In genomic region chr12:112823582-112824149, GRCh38 we compare ENCODE assay signal across 23 cellular contexts. TPM values are rescaled to one million over a fixed set of nuclear protein-coding genes. Genes with fewer than 3 reads are reported as not detected.
DNase-seq lines count a peak whose midpoint lies in the region; ATAC-seq, FAIRE-seq and TF ChIP-seq lines count a peak whose summit lies in the region.
"Had no signal": no experiment of that assay in that cellular context is flagged by ENCODE, and none has a peak within 500 bp of the region (broad histone marks: within the 10 kb centered on the region; RNA-seq: fewer than 3 reads in every experiment).

No MANE protein-coding gene starts in this region.

- peaks cover 4% of the 10 kb centered on the region for H3K9me3 Mint-ChIP-seq in astrocyte (ENCODE audit: unreplicated experiment)
- H3K9me3 Mint-ChIP-seq in osteocyte (ENCODE audit: unreplicated experiment), result no peaks in the 10 kb centered on the region
- H3K9me3 Mint-ChIP-seq in activated naive CD8-positive, alpha-beta T cell treated with anti-CD3 and anti-CD28 coated beads, Interleukin-2, amount 50 U/mL, for 24 hours, result no peaks in the 10 kb centered on the region
- H3K9me3 Mint-ChIP-seq: activated CD4-positive, alpha-beta T cell treated with anti-CD3 and anti-CD28 coated beads, Interleukin-2, amount 10 ng/mL, durations not matched to agents 7 days and 5 days had no signal

- H3K4me3 Mint-ChIP-seq in astrocyte (ENCODE audit: unreplicated experiment), result no peak overlapping the region
- no peak overlapping the region for H3K4me3 Mint-ChIP-seq in osteocyte (ENCODE audit: unreplicated experiment)
- H3K4me3 Mint-ChIP-seq in activated naive CD8-positive, alpha-beta T cell treated with anti-CD3 and anti-CD28 coated beads, Interleukin-2, amount 50 U/mL, for 24 hours, result no peak overlapping the region
- H3K4me3 Mint-ChIP-seq: activated CD4-positive, alpha-beta T cell treated with anti-CD3 and anti-CD28 coated beads, Interleukin-2, amount 10 ng/mL, durations not matched to agents 7 days and 5 days; B cell had no signal

- H2AFZ ChIP-seq in DND-41 (ENCODE audit: low read depth, low read length) (no peak overlapping the region), astrocyte (ENCODE audit: low read depth, low read length) (no peak overlapping the region)

- peak; percentile 27 for TF ChIP-seq CTCF in DND-41 (IDR thresholded peaks at IDR 0.05; ENCODE audit: borderline replicate concordance, extremely low read depth, low read length, poor library complexity, severe bottlenecking)
- TF ChIP-seq CTCF in astrocyte (IDR thresholded peaks at IDR 0.05; ENCODE audit: insufficient read depth, low read depth, low read length), result peak; percentile 5
- no peak for TF ChIP-seq CTCF in osteocyte (IDR thresholded peaks at IDR 0.05)

- no peak overlapping the region for H3K9ac ChIP-seq in DND-41 (ENCODE audit: low read depth, low read length)
- no peak overlapping the region for H3K9ac ChIP-seq in astrocyte (ENCODE audit: low read length)

- no peaks in the 10 kb centered on the region for H4K20me1 ChIP-seq in DND-41 (ENCODE audit: insufficient read depth, low read length)
- no peaks in the 10 kb centered on the region for H4K20me1 ChIP-seq in astrocyte (ENCODE audit: insufficient read depth, low read length)

- peaks cover 13% of the 10 kb centered on the region for H3K27me3 ChIP-seq in DND-41 (ENCODE audit: insufficient read depth, low read length, poor library complexity)
- H3K27me3 ChIP-seq in astrocyte (ENCODE audit: insufficient read depth, low read length), result peaks cover 17% of the 10 kb centered on the region
- H3K27me3 ChIP-seq: ovary had no signal

- H3K79me2 ChIP-seq in DND-41 (ENCODE audit: insufficient read depth, low read length) (no peaks in the 10 kb centered on the region), astrocyte (ENCODE audit: insufficient read depth, low read length) (no peaks in the 10 kb centered on the region)

- no peaks in the 10 kb centered on the region for H3K9me3 ChIP-seq in DND-41 (ENCODE audit: insufficient read depth, low read length, severe bottlenecking)
- no peaks in the 10 kb centered on the region for H3K9me3 ChIP-seq in astrocyte (ENCODE audit: insufficient read depth, low read depth, low read length)
- H3K9me3 ChIP-seq: heart left ventricle, lower lobe of right lung, ovary had no signal

- ATAC-seq in DND-41 (ENCODE audit: insufficient read depth, low read depth), result no peak
- no peak for ATAC-seq in HG03354 (IDR thresholded peaks at IDR 0.05; ENCODE audit: poor library complexity, severe bottlenecking, unreplicated experiment)
- no peak for ATAC-seq in activated naive CD8-positive, alpha-beta T cell treated with anti-CD3 and anti-CD28 coated beads, Interleukin-2, amount 50 U/mL, for 24 hours
- ATAC-seq: heart left ventricle, lower lobe of right lung had no signal

- no peak overlapping the region for H3K4me3 ChIP-seq in DND-41 (ENCODE audit: low read depth in 1 of 2, low read length in 2 of 2)
- H3K4me3 ChIP-seq in astrocyte (ENCODE audit: insufficient read depth, low read depth, low read length), result no peak overlapping the region
- H3K4me3 ChIP-seq: heart left ventricle, lower lobe of right lung, ovary had no signal

- no peak for FAIRE-seq in astrocyte (lab: Jason Lieb, UNC)
- FAIRE-seq: D721Med, TTC549 had no signal

- H3K27ac Mint-ChIP-seq in astrocyte (ENCODE audit: unreplicated experiment) (no peak overlapping the region), osteocyte (ENCODE audit: unreplicated experiment) (no peak overlapping the region)
- H3K27ac Mint-ChIP-seq in activated naive CD8-positive, alpha-beta T cell treated with anti-CD3 and anti-CD28 coated beads, Interleukin-2, amount 50 U/mL, for 24 hours, result no peak overlapping the region
- H3K27ac Mint-ChIP-seq: activated CD4-positive, alpha-beta T cell treated with anti-CD3 and anti-CD28 coated beads, Interleukin-2, amount 10 ng/mL, durations not matched to agents 7 days and 5 days; B cell had no signal

- H3K27ac ChIP-seq in DND-41 (ENCODE audit: low read length) (no peak overlapping the region), astrocyte (ENCODE audit: low read depth, low read length) (no peak overlapping the region)
- H3K27ac ChIP-seq: heart left ventricle, lower lobe of right lung, ovary had no signal

- H3K36me3 ChIP-seq in DND-41 (ENCODE audit: insufficient read depth, low read length) (no peaks in the 10 kb centered on the region), astrocyte (ENCODE audit: insufficient read depth, low read length) (no peaks in the 10 kb centered on the region)
- H3K36me3 ChIP-seq: heart left ventricle, lower lobe of right lung, ovary had no signal

- no peaks in the 10 kb centered on the region for H3K4me1 Mint-ChIP-seq in astrocyte (ENCODE audit: low read depth, unreplicated experiment)
- no peaks in the 10 kb centered on the region for H3K4me1 Mint-ChIP-seq in osteocyte (ENCODE audit: unreplicated experiment)
- H3K4me1 Mint-ChIP-seq in activated naive CD8-positive, alpha-beta T cell treated with anti-CD3 and anti-CD28 coated beads, Interleukin-2, amount 50 U/mL, for 24 hours, result no peaks in the 10 kb centered on the region
- H3K4me1 Mint-ChIP-seq: activated CD4-positive, alpha-beta T cell treated with anti-CD3 and anti-CD28 coated beads, Interleukin-2, amount 10 ng/mL, durations not matched to agents 7 days and 5 days; B cell had no signal

- DNase-seq in DND-41 (no peak), HT1080 (ENCODE audit: low read depth) (peak; percentile 42), astrocyte (ENCODE audit: low read depth) (no peak), osteocyte (ENCODE audit: extremely low spot score, unreplicated experiment) (peak; percentile 32), HPDE6-E6E7 (ENCODE audit: extremely low spot score) (no peak)
- DNase-seq in activated naive CD8-positive, alpha-beta T cell treated with anti-CD3 and anti-CD28 coated beads, Interleukin-2, amount 50 U/mL, for 24 hours, result no peak
- DNase-seq: activated CD4-positive, alpha-beta T cell treated with anti-CD3 and anti-CD28 coated beads, Interleukin-2, amount 10 ng/mL, durations not matched to agents 7 days and 5 days; activated CD8-positive, alpha-beta memory T cell treated with anti-CD3 and anti-CD28 coated beads, Interleukin-2, amount 50 U/mL, for 48 hours; heart left ventricle; IMR-90; lower lobe of right lung; NCI-H1105; NCI-H2107; NCI-H69; ovary; stimulated activated CD4-positive, alpha-beta T cell treated with anti-CD3 and anti-CD28 coated beads, Interleukin-2, amount 100 ng/mL, for 48 hours; substantia nigra had no signal

- H3K4me1 ChIP-seq in DND-41 (ENCODE audit: insufficient read depth, low read length) (no peaks in the 10 kb centered on the region), astrocyte (ENCODE audit: insufficient read depth, low read length) (no peaks in the 10 kb centered on the region)
- H3K4me1 ChIP-seq: heart left ventricle, lower lobe of right lung had no signal

- H3K36me3 Mint-ChIP-seq in astrocyte (ENCODE audit: low read depth, unreplicated experiment) (no peaks in the 10 kb centered on the region), osteocyte (ENCODE audit: unreplicated experiment) (no peaks in the 10 kb centered on the region)
- no peaks in the 10 kb centered on the region for H3K36me3 Mint-ChIP-seq in activated naive CD8-positive, alpha-beta T cell treated with anti-CD3 and anti-CD28 coated beads, Interleukin-2, amount 50 U/mL, for 24 hours (ENCODE audit: low read depth)

- no peak overlapping the region for H3K4me2 ChIP-seq in DND-41 (ENCODE audit: insufficient read depth, low read length)
- H3K4me2 ChIP-seq in astrocyte (ENCODE audit: low read length), result no peak overlapping the region

- peaks cover 41% of the 10 kb centered on the region for H3K27me3 Mint-ChIP-seq in astrocyte (ENCODE audit: low read depth, unreplicated experiment)
- H3K27me3 Mint-ChIP-seq in osteocyte (ENCODE audit: unreplicated experiment), result peaks cover 3% of the 10 kb centered on the region
- H3K27me3 Mint-ChIP-seq in activated naive CD8-positive, alpha-beta T cell treated with anti-CD3 and anti-CD28 coated beads, Interleukin-2, amount 50 U/mL, for 24 hours, result peaks cover 5% of the 10 kb centered on the region

RNA-seq across cellular contexts. Expression of gene RPH3A, which starts 32.1 kb away (rescaled TPM):
- 0.17 TPM in 1 of 2 replicates, not detected in the other for total RNA-seq in HT1080 (2014; rRNA removed; shearing (Covaris generic))
- 0.10 and 0.12 TPM in 2 replicates for polyA plus RNA-seq in HT1080 (2015; cell fraction: cytosol; rRNA removed)
- polyA plus RNA-seq in HT1080 (2015; cell fraction: nucleus; rRNA removed), result 0.06 and 0.22 TPM in 2 replicates
- total RNA-seq in astrocyte, result not detected in 2 replicates
- not detected in 2 replicates for total RNA-seq in osteocyte
- total RNA-seq: activated CD4-positive, alpha-beta T cell treated with anti-CD3 and anti-CD28 coated beads, Interleukin-2, amount 10 ng/mL, durations not matched to agents 7 days and 5 days; B cell; chondrocyte; IMR-90; ovary; skeletal muscle tissue had no signal
- polyA plus RNA-seq: heart left ventricle, IMR-90 had no signal

Comparison
In these comparisons a context has a peak if more than half of its experiments do, and no peak if none do; other contexts are left out.
1. DNase-seq: peak in HT1080 (single experiment) and osteocyte (single experiment); none in DND-41 (single experiment), astrocyte (single experiment), HPDE6-E6E7 (single experiment) and activated naive CD8-positive, alpha-beta T cell treated with anti-CD3 and anti-CD28 coated beads, Interleukin-2, amount 50 U/mL, for 24 hours (single experiment).